1 cellular context compared by ENCODE assay signal in the genomic region with DNA sequence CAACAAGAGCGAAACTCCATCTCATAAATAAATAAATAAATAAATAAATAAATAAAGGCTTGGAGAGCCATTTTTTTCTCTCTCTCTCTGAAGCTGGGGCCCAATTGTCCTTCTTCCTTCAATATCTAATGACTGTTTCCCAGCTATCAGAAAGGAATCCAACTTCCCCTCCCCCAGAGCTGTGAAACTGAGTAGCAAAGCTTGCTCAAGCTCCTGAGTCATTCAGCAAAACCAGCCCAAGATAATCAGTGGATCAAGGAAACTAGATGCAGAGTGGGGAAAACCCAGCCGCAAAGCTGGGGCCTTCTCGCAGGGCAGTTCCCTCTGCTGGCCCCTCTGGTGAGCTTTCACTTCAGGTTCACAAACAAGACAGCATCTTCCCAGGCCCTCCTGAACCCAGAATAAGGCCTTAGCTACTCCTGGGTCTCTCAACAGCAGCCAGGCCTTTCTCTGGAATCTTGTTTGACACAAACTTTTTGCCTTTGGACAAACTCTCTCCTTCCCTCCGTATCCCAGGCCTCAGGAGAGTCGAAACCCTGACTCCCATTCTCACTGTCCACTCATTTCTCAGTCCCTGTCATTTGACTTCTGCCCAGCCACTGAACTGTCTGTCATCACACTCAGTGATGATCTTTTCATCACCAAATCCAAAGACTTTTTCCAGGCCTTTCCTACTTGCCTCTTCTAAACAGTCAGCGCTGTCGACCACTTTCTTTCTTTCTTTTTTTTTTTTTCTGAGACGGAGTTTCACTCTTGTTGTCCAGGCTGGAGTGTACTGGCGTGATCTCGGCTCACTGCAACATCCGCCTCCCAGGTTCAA.
TF ChIP-seq lines count a peak whose summit lies in the region.

No MANE protein-coding gene starts in this region.

TF ChIP-seq in GM23338, 12 proteins besides CTCF, POLR2A, EP300 and RAD21:
- TF ChIP-seq, protein P1, sequence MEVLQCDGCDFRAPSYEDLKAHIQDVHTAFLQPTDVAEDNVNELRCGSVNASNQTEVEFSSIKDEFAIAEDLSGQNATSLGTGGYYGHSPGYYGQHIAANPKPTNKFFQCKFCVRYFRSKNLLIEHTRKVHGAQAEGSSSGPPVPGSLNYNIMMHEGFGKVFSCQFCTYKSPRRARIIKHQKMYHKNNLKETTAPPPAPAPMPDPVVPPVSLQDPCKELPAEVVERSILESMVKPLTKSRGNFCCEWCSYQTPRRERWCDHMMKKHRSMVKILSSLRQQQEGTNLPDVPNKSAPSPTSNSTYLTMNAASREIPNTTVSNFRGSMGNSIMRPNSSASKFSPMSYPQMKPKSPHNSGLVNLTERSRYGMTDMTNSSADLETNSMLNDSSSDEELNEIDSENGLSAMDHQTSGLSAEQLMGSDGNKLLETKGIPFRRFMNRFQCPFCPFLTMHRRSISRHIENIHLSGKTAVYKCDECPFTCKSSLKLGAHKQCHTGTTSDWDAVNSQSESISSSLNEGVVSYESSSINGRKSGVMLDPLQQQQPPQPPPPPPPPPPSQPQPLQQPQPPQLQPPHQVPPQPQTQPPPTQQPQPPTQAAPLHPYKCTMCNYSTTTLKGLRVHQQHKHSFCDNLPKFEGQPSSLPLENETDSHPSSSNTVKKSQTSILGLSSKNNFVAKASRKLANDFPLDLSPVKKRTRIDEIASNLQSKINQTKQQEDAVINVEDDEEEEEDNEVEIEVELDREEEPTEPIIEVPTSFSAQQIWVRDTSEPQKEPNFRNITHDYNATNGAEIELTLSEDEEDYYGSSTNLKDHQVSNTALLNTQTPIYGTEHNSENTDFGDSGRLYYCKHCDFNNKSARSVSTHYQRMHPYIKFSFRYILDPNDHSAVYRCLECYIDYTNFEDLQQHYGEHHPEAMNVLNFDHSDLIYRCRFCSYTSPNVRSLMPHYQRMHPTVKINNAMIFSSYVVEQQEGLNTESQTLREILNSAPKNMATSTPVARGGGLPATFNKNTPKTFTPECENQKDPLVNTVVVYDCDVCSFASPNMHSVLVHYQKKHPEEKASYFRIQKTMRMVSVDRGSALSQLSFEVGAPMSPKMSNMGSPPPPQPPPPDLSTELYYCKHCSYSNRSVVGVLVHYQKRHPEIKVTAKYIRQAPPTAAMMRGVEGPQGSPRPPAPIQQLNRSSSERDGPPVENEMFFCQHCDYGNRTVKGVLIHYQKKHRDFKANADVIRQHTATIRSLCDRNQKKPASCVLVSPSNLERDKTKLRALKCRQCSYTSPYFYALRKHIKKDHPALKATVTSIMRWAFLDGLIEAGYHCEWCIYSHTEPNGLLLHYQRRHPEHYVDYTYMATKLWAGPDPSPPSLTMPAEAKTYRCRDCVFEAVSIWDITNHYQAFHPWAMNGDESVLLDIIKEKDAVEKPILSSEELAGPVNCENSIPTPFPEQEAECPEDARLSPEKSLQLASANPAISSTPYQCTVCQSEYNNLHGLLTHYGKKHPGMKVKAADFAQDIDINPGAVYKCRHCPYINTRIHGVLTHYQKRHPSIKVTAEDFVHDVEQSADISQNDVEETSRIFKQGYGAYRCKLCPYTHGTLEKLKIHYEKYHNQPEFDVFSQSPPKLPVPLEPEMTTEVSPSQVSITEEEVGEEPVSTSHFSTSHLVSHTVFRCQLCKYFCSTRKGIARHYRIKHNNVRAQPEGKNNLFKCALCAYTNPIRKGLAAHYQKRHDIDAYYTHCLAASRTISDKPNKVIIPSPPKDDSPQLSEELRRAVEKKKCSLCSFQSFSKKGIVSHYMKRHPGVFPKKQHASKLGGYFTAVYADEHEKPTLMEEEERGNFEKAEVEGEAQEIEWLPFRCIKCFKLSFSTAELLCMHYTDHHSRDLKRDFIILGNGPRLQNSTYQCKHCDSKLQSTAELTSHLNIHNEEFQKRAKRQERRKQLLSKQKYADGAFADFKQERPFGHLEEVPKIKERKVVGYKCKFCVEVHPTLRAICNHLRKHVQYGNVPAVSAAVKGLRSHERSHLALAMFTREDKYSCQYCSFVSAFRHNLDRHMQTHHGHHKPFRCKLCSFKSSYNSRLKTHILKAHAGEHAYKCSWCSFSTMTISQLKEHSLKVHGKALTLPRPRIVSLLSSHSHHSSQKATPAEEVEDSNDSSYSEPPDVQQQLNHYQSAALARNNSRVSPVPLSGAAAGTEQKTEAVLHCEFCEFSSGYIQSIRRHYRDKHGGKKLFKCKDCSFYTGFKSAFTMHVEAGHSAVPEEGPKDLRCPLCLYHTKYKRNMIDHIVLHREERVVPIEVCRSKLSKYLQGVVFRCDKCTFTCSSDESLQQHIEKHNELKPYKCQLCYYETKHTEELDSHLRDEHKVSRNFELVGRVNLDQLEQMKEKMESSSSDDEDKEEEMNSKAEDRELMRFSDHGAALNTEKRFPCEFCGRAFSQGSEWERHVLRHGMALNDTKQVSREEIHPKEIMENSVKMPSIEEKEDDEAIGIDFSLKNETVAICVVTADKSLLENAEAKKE (CRISPR knock-in tag; IDR thresholded peaks at IDR 0.05): no peak
- TF ChIP-seq ZNF114 (CRISPR knock-in tag; IDR thresholded peaks at IDR 0.05): no peak
- TF ChIP-seq, protein P2, sequence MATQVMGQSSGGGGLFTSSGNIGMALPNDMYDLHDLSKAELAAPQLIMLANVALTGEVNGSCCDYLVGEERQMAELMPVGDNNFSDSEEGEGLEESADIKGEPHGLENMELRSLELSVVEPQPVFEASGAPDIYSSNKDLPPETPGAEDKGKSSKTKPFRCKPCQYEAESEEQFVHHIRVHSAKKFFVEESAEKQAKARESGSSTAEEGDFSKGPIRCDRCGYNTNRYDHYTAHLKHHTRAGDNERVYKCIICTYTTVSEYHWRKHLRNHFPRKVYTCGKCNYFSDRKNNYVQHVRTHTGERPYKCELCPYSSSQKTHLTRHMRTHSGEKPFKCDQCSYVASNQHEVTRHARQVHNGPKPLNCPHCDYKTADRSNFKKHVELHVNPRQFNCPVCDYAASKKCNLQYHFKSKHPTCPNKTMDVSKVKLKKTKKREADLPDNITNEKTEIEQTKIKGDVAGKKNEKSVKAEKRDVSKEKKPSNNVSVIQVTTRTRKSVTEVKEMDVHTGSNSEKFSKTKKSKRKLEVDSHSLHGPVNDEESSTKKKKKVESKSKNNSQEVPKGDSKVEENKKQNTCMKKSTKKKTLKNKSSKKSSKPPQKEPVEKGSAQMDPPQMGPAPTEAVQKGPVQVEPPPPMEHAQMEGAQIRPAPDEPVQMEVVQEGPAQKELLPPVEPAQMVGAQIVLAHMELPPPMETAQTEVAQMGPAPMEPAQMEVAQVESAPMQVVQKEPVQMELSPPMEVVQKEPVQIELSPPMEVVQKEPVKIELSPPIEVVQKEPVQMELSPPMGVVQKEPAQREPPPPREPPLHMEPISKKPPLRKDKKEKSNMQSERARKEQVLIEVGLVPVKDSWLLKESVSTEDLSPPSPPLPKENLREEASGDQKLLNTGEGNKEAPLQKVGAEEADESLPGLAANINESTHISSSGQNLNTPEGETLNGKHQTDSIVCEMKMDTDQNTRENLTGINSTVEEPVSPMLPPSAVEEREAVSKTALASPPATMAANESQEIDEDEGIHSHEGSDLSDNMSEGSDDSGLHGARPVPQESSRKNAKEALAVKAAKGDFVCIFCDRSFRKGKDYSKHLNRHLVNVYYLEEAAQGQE (IDR thresholded peaks at IDR 0.05; ENCODE audit: unreplicated experiment): no peak
- TF ChIP-seq, protein P3, sequence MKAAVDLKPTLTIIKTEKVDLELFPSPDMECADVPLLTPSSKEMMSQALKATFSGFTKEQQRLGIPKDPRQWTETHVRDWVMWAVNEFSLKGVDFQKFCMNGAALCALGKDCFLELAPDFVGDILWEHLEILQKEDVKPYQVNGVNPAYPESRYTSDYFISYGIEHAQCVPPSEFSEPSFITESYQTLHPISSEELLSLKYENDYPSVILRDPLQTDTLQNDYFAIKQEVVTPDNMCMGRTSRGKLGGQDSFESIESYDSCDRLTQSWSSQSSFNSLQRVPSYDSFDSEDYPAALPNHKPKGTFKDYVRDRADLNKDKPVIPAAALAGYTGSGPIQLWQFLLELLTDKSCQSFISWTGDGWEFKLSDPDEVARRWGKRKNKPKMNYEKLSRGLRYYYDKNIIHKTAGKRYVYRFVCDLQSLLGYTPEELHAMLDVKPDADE (IDR thresholded peaks at IDR 0.05): no peak
TF ChIP-seq in GM23338: peak in this region for 0.
